In the genomic region with DNA sequence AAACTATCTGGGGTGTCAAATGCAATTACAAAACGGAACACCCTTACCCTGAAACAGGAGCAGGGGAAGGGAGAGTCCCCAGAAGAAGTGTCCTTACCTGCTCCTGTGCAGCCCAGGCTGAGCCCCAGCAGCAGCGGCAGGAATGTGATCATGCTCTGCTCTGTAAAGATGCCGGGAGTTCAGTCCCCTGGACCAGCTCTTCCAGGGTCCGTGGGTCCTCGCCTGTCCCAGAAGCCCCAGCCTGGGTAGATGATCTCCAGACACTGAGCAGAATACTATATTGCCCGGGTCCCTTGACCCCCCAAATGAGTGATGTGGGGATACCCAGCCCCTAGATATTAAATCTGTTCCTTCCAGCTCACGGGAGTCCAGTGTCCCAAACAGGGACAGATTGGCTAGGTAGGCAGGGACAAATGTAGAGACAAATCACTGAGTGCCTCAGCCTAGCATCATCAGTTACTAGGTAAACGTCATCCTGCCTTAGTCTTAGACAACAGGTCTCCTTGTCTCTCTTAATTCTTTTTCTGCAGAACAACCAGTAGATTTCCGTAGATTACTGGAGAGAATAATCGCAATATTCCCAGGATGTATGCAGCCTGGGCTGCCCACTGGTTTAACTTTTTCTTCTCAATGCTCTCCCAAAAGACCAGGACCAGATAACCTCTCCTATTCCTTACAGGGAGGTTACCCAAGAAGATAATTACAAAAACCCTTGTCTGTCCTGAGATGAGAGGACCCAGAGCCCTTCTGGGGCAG, we compare ENCODE assay signal across 8 cellular contexts. TPM values are rescaled to one million over a fixed set of nuclear protein-coding genes. Genes with fewer than 3 reads are reported as not detected.
DNase-seq lines count a peak whose midpoint lies in the region; ATAC-seq, FAIRE-seq and TF ChIP-seq lines count a peak whose summit lies in the region.

A gene (minus strand): TSS at position 373 of the 756 bp plus-strand sequence. CDS start 221 bp downstream, at position 152.

- TF ChIP-seq CTCF in astrocyte of the spinal cord (IDR thresholded peaks at IDR 0.05; ENCODE audit: low read depth, low read length): no peak

- peak; percentile 87 for DNase-seq in GM03348 (ENCODE audit: low spot score)
- peak; percentile 85 for DNase-seq in HTR-8/SVneo (ENCODE audit: insufficient read length, low spot score)
- DNase-seq in SKM-1 (lab: John Stamatoyannopoulos, UW; ENCODE audit: unreplicated experiment): peak; percentile 71
- peak; percentile 64 for DNase-seq in astrocyte of the spinal cord (ENCODE audit: low read depth, low spot score)
- DNase-seq in hepatic stellate cell (ENCODE audit: low spot score): peak; percentile 81
- peak; percentile 47 for DNase-seq in pulmonary artery endothelial cell (ENCODE audit: low read depth, low spot score)
- no peak for DNase-seq in posterior vena cava (ENCODE audit: low spot score)

- in situ Hi-C loops in astrocyte of the spinal cord (cut with HindIII; ENCODE audit: low sequenced_read_pairs): no loop called here

- intact Hi-C loops in posterior vena cava (cut with DNase I): no loop called here

- H3K4me3 ChIP-seq in astrocyte of the spinal cord (ENCODE audit: low read depth, low read length): no peak within 1 kb of the TSS

- ATAC-seq in GM21390 (IDR thresholded peaks at IDR 0.05; ENCODE audit: unreplicated experiment): peak; percentile 50

- FAIRE-seq in HTR-8/SVneo (lab: Jason Lieb, UNC): peak; percentile 36

RNA-seq across cellular contexts. Expression of the gene that starts here (rescaled TPM):
- 0.07 TPM in 1 of 2 replicates, not detected in the other for total RNA-seq in pulmonary artery endothelial cell
- total RNA-seq in posterior vena cava: 10 to 100 TPM in 1 of 2 donors, 1 to 10 TPM in 1; 8.0 to 19.2 TPM

Comparison
In these comparisons a context has a peak if more than half of its experiments do, and no peak if none do; other contexts are left out.
1. Peak in DNase-seq in pulmonary artery endothelial cell; RNA of the gene not detected or under 1 TPM.